In genomic region chr13:101341464-101341863, GRCh38 we compare ENCODE assay signal across 14 cellular contexts.
"Had no signal": no experiment of that assay in that cellular context is flagged by ENCODE, and none has a peak within 500 bp of the region (broad histone marks: within the 10 kb centered on the region; RNA-seq: fewer than 3 reads in every experiment).

No MANE protein-coding gene starts in this region.

- H3K4me2 ChIP-seq: hepatocyte had no signal

- H3K27ac Mint-ChIP-seq: activated naive CD4-positive, alpha-beta T cell treated with anti-CD3 and anti-CD28 coated beads, Interleukin-2, amount 50 U/mL, for 72 hours; stimulated activated naive CD8-positive, alpha-beta T cell treated with anti-CD3 and anti-CD28 coated beads, Interleukin-15, amount 100 ng/mL, for 72 hours had no signal

- H3K36me3 Mint-ChIP-seq: activated naive CD4-positive, alpha-beta T cell treated with anti-CD3 and anti-CD28 coated beads, Interleukin-2, amount 50 U/mL, for 72 hours had no signal

- FAIRE-seq: bronchial epithelial cell, endometrium had no signal

- H3K4me1 Mint-ChIP-seq: stimulated activated naive CD8-positive, alpha-beta T cell treated with anti-CD3 and anti-CD28 coated beads, Interleukin-15, amount 100 ng/mL, for 72 hours had no signal

- H3K27me3 ChIP-seq: esophagus muscularis mucosa, hepatocyte, ovary had no signal

- H3K27ac ChIP-seq: esophagus muscularis mucosa, hepatocyte, ovary, thoracic aorta had no signal

- H3K9me3 ChIP-seq: esophagus muscularis mucosa, ovary, thoracic aorta had no signal

- H2AFZ ChIP-seq: hepatocyte had no signal

- H3K36me3 ChIP-seq: esophagus muscularis mucosa, ovary, thoracic aorta had no signal

- H3K4me1 ChIP-seq: esophagus muscularis mucosa had no signal

- H3K79me2 ChIP-seq: hepatocyte had no signal

- H3K4me3 ChIP-seq: esophagus muscularis mucosa, hepatocyte, ovary, thoracic aorta had no signal

- DNase-seq: activated CD4-positive, alpha-beta T cell treated with anti-CD3 and anti-CD28 coated beads, Interleukin-2, amount 50 U/mL, for 4 hours; activated CD4-positive, CD25-positive, alpha-beta regulatory T cell treated with anti-CD3 and anti-CD28 coated beads, Interleukin-2, amount 50 U/mL, for 72 hours; activated effector memory CD4-positive, alpha-beta T cell treated with anti-CD3 and anti-CD28 coated beads, Interleukin-2, amount 50 U/mL, for 16 hours; activated T-cell treated with anti-CD3 and anti-CD28 coated beads, Interleukin-2, amount 50 U/mL, for 1 hour; kidney glomerular epithelial cell; ovary; stimulated activated CD4-positive, alpha-beta T cell treated with anti-CD3 and anti-CD28 coated beads, Interleukin-4, amount 100 ng/mL, for 4 hours; stimulated activated naive CD8-positive, alpha-beta T cell treated with anti-CD3 and anti-CD28 coated beads, Interleukin-15, amount 100 ng/mL, for 72 hours had no signal

- H3K4me3 Mint-ChIP-seq: stimulated activated naive CD8-positive, alpha-beta T cell treated with anti-CD3 and anti-CD28 coated beads, Interleukin-15, amount 100 ng/mL, for 72 hours had no signal
